In genomic region chr1:23868848-23869450, GRCh38 we compare ENCODE assay signal across 8 cellular contexts. TPM values are rescaled to one million over a fixed set of nuclear protein-coding genes. Genes with fewer than 3 reads are reported as not detected.
DNase-seq lines count a peak whose midpoint lies in the region; ATAC-seq and TF ChIP-seq lines count a peak whose summit lies in the region.

No MANE protein-coding gene starts in this region.

- no peak for ATAC-seq in central memory CD8-positive, alpha-beta T cell (replicated peaks; ENCODE audit: extremely low read depth, poor library complexity, severe bottlenecking)
- no peak for ATAC-seq in natural killer cell
- no peak for ATAC-seq in HG02763 (IDR thresholded peaks at IDR 0.05; ENCODE audit: unreplicated experiment)
- ATAC-seq in GM19395 (IDR thresholded peaks at IDR 0.05; ENCODE audit: unreplicated experiment) = no peak

- intact Hi-C loops in natural killer cell (cut with micrococcal nuclease) = loop anchor here (1.0 to 2.0 kb wide), 4 partner anchors 48 to 97 kb away; partner anchors contain the start of gene GALE

- DNase-seq in DMS53 treated with DMSO at 0.1 percent for 48 hours (lab: John Stamatoyannopoulos, UW; ENCODE audit: unreplicated experiment) (peak; percentile 45), LHCN-M2 (ENCODE audit: low read depth) (peak; percentile 3), natural killer cell (no peak), kidney tubule cell (ENCODE audit: low spot score) (no peak), ureter (ENCODE audit: low spot score) (no peak)
- DNase-seq in central memory CD8-positive, alpha-beta T cell (ENCODE audit: low spot score in 2 of 2) = no peak

- peak overlapping the region; percentile 82 for H3K4me3 Mint-ChIP-seq in central memory CD8-positive, alpha-beta T cell
- H3K4me3 Mint-ChIP-seq in natural killer cell = peak overlapping the region; percentile 92

- no peaks in the 10 kb centered on the region for H3K9me3 Mint-ChIP-seq in central memory CD8-positive, alpha-beta T cell
- H3K9me3 Mint-ChIP-seq in natural killer cell = no peaks in the 10 kb centered on the region

- H3K27me3 Mint-ChIP-seq in central memory CD8-positive, alpha-beta T cell = no peaks in the 10 kb centered on the region
- peaks cover 4 to 7% of the 10 kb centered on the region in 2 donors for H3K27me3 Mint-ChIP-seq in natural killer cell (ENCODE audit: low read depth in 2 of 2)

- H3K36me3 Mint-ChIP-seq in central memory CD8-positive, alpha-beta T cell (ENCODE audit: insufficient read depth) = peaks cover 14% of the 10 kb centered on the region
- H3K36me3 Mint-ChIP-seq in natural killer cell = no peaks in the 10 kb centered on the region

- no peak for TF ChIP-seq CTCF in natural killer cell (IDR thresholded peaks at IDR 0.05)

- H3K27ac Mint-ChIP-seq in central memory CD8-positive, alpha-beta T cell (ENCODE audit: low read depth) = peak overlapping the region; percentile 49
- H3K27ac Mint-ChIP-seq in natural killer cell = peak overlapping the region; percentile 80 to 87

- H3K4me1 Mint-ChIP-seq in central memory CD8-positive, alpha-beta T cell = peaks cover 26% of the 10 kb centered on the region
- H3K4me1 Mint-ChIP-seq in natural killer cell = peaks cover 23 to 30% of the 10 kb centered on the region in 2 donors

RNA-seq across cellular contexts. Expression of gene FUCA1, which starts 0.9 kb away (rescaled TPM):
- total RNA-seq in LHCN-M2 (2014; rRNA removed) = 17.7 and 20.6 TPM in 2 replicates
- 10.0 TPM for polyA plus RNA-seq in LHCN-M2 (2012)
- total RNA-seq in natural killer cell = 10 to 100 TPM in 2 of 3 donors, 1 to 10 TPM in 1; 6.8 to 12.5 (median 11.9) TPM
- 72.3 TPM for total RNA-seq in ureter

RNA-seq across cellular contexts. Expression of gene HMGCL, which starts 43.7 kb away (rescaled TPM):
- total RNA-seq in LHCN-M2 (2014; rRNA removed) (34.1 and 40.2 TPM in 2 replicates), natural killer cell (10 to 100 TPM; 16.8 to 26.9 (median 17.0) TPM), ureter (54.1 TPM)
- 41.2 TPM for polyA plus RNA-seq in LHCN-M2 (2012)

RNA-seq across cellular contexts. Expression of gene CNR2, which starts 44.2 kb away (rescaled TPM):
- total RNA-seq in LHCN-M2 (2014; rRNA removed) (under 0.01 TPM in 1 of 2 replicates, not detected in the other), natural killer cell (10 to 100 TPM in 1 of 3 donors, 1 to 10 TPM in 2; 5.3 to 12.0 (median 6.1) TPM), ureter (not detected)
- not detected for polyA plus RNA-seq in LHCN-M2 (2012)

Comparison
In these comparisons a context has a peak if more than half of its experiments do, and no peak if none do; other contexts are left out.
1. DNase-seq: peak in DMS53 treated with DMSO at 0.1 percent for 48 hours (single experiment) and LHCN-M2 (single experiment); none in central memory CD8-positive, alpha-beta T cell (0 of 2), natural killer cell (single experiment), kidney tubule cell (single experiment) and ureter (single experiment).